In the genomic region with DNA sequence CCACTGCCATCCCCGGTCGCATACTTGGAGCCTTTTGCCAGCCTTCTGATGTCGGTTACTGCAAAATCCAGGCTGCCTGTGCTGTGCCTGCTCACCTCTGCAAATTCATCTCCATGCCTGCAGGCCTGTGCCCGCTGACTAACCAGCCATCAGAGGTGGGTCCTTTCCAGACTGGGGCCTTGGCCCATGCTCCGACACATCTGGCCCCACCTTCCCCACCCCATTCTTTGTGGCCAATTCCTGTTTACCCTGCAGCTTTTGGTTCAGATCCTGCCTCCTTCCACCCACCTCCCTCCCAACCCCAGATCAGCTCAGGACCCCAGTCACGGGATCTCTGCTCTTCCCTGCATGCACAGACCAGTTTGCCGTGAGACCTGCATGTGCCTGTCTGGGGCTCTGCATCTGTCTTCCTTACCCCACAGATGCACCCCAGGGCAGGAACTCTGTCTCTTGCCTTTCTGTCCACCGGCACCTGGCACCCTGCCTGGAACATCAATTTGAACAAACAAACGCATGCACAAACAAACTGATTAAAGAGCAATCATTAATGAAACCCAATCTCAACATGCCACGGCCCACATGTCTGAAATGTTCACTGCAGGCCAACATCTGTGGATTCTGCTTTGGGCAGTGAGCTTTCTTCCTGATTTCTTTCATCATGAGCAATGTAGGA, we compare ENCODE assay signal across 13 cellular contexts.
DNase-seq lines count a peak whose midpoint lies in the region; ATAC-seq, FAIRE-seq and TF ChIP-seq lines count a peak whose summit lies in the region.
"Had no signal": no experiment of that assay in that cellular context is flagged by ENCODE, and none has a peak within 500 bp of the region (broad histone marks: within the 10 kb centered on the region; RNA-seq: fewer than 3 reads in every experiment).

No MANE protein-coding gene starts in this region.

- no peak for TF ChIP-seq CTCF in kidney (IDR thresholded peaks at IDR 0.05; ENCODE audit: borderline replicate concordance, extremely low read depth, insufficient read depth)

- peaks cover 4% of the 10 kb centered on the region for H3K27me3 Mint-ChIP-seq in activated T-cell treated with anti-CD3 and anti-CD28 coated beads, Interleukin-2, amount 50 U/mL, for 4 hours (ENCODE audit: low read depth)

- no peak overlapping the region for H3K27ac ChIP-seq in SJCRH30
- no peak overlapping the region for H3K27ac ChIP-seq in kidney (ENCODE audit: low read depth in 2 of 2, low read length in 2 of 2)
- H3K27ac ChIP-seq: brain microvascular endothelial cell, upper lobe of left lung had no signal

- intact Hi-C loops in kidney (cut with DNase I) = no loop called here

- H3K4me1 Mint-ChIP-seq in activated T-cell treated with anti-CD3 and anti-CD28 coated beads, Interleukin-2, amount 50 U/mL, for 4 hours (ENCODE audit: low read depth) = no peaks in the 10 kb centered on the region

- H3K9me3 ChIP-seq in SJCRH30 (replicated peaks) (no peaks in the 10 kb centered on the region), kidney (ENCODE audit: control insufficient read depth in 1 of 2, low read length in 2 of 2) (peaks cover 2 to 10% of the 10 kb centered on the region in 2 donors)

- H3K36me3 ChIP-seq in SJCRH30 = no peaks in the 10 kb centered on the region
- no peaks in the 10 kb centered on the region for H3K36me3 ChIP-seq in kidney (ENCODE audit: control insufficient read depth in 1 of 2, insufficient read depth in 2 of 2, low read length in 2 of 2)
- H3K36me3 ChIP-seq: brain microvascular endothelial cell, upper lobe of left lung had no signal

- no peak overlapping the region for H3K4me3 Mint-ChIP-seq in activated T-cell treated with anti-CD3 and anti-CD28 coated beads, Interleukin-2, amount 50 U/mL, for 4 hours
- H3K4me3 Mint-ChIP-seq: effector memory CD8-positive, alpha-beta T cell had no signal

- no peak for FAIRE-seq in kidney (lab: Jason Lieb, UNC)
- FAIRE-seq in GM19239 (lab: Jason Lieb, UNC) = no peak

- H3K9ac ChIP-seq in kidney (ENCODE audit: low read length in 2 of 2) = no peak overlapping the region

- H3K4me1 ChIP-seq in SJCRH30 = peaks cover 9% of the 10 kb centered on the region; the same call in 1 of the 2 replicates
- H3K4me1 ChIP-seq in kidney (ENCODE audit: control insufficient read depth in 1 of 2, insufficient read depth in 1 of 2, low read depth in 1 of 2, low read length in 2 of 2) = no peaks in the 10 kb centered on the region
- H3K4me1 ChIP-seq: upper lobe of left lung had no signal

- ATAC-seq in activated T-cell treated with anti-CD3 and anti-CD28 coated beads, Interleukin-2, amount 50 U/mL, for 4 hours = no peak
- no peak for ATAC-seq in GM19452 (IDR thresholded peaks at IDR 0.05; ENCODE audit: unreplicated experiment)
- ATAC-seq: effector memory CD8-positive, alpha-beta T cell had no signal

- DNase-seq in COR-L47 (lab: John Stamatoyannopoulos, UW) = peak; percentile 81
- peak; percentile 37 for DNase-seq in NCI-H1417 treated with DMSO at 0.1 percent for 48 hours (lab: John Stamatoyannopoulos, UW)
- DNase-seq in SJCRH30 = peak; percentile 30 to 31
- DNase-seq in kidney = peak; percentile 43
- no peak for DNase-seq in activated T-cell treated with anti-CD3 and anti-CD28 coated beads, Interleukin-2, amount 50 U/mL, for 4 hours
- DNase-seq in stimulated activated CD4-positive, alpha-beta T cell treated with anti-CD3 and anti-CD28 coated beads, Interleukin-4, amount 100 ng/mL, for 1 hour = no peak
- DNase-seq in GM19239 (ENCODE audit: insufficient read length, low spot score) = no peak
- DNase-seq: ACHN; DND-41; effector memory CD8-positive, alpha-beta T cell; upper lobe of left lung had no signal

- H3K9me3 Mint-ChIP-seq in activated T-cell treated with anti-CD3 and anti-CD28 coated beads, Interleukin-2, amount 50 U/mL, for 4 hours = peaks cover 2% of the 10 kb centered on the region

- no peak overlapping the region for H3K4me3 ChIP-seq in SJCRH30
- no peak overlapping the region for H3K4me3 ChIP-seq in kidney (ENCODE audit: low read length in 2 of 2)
- H3K4me3 ChIP-seq: upper lobe of left lung had no signal

- H3K27me3 ChIP-seq in SJCRH30 = no peaks in the 10 kb centered on the region
- H3K27me3 ChIP-seq: brain microvascular endothelial cell, upper lobe of left lung had no signal

- H3K36me3 Mint-ChIP-seq in activated T-cell treated with anti-CD3 and anti-CD28 coated beads, Interleukin-2, amount 50 U/mL, for 4 hours (ENCODE audit: insufficient read depth) = no peaks in the 10 kb centered on the region

Comparison
In these comparisons a context has a peak if more than half of its experiments do, and no peak if none do; other contexts are left out.
1. DNase-seq: peak in COR-L47 (single experiment), NCI-H1417 treated with DMSO at 0.1 percent for 48 hours (single experiment), SJCRH30 (2 of 2) and kidney (single experiment); none in activated T-cell treated with anti-CD3 and anti-CD28 coated beads, Interleukin-2, amount 50 U/mL, for 4 hours (single experiment), stimulated activated CD4-positive, alpha-beta T cell treated with anti-CD3 and anti-CD28 coated beads, Interleukin-4, amount 100 ng/mL, for 1 hour (single experiment) and GM19239 (single experiment).